18 cellular contexts compared by ENCODE assay signal in the genomic region with DNA sequence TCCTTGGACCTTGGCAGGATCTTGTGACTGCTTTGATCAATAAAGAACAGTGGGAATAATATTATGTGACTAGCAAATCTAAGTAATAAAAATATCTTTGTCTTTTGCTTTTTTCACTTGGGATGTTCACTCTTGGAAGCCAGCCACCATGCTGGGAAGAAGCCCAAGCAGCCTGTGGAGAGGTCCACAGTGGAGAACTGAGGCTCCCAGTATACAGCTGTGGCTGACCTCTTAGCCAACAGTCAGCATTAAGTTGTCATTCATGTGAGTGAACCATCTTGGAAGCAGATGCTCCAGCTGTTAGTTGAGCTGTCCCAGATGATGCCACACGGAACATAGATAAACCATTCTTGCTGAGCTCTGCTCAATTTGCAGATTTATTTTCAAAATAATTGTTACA.
"Had no signal": no experiment of that assay in that cellular context is flagged by ENCODE, and none has a peak within 500 bp of the region (broad histone marks: within the 10 kb centered on the region; RNA-seq: fewer than 3 reads in every experiment).

No MANE protein-coding gene starts in this region.

- H3K9me3 ChIP-seq: thoracic aorta, upper lobe of left lung had no signal

- H3K36me3 ChIP-seq: thoracic aorta, upper lobe of left lung had no signal

- H3K4me1 ChIP-seq: upper lobe of left lung had no signal

- DNase-seq: activated CD4-positive, alpha-beta T cell treated with anti-CD3 and anti-CD28 coated beads, Interleukin-2, amount 10 ng/mL, durations not matched to agents 24 days and 14 days; activated CD8-positive, alpha-beta T cell treated with anti-CD3 and anti-CD28 coated beads for 36 hours; activated naive CD4-positive, alpha-beta T cell treated with Interleukin-2 at 50 U/mL for 16 hours; activated naive CD8-positive, alpha-beta T cell treated with anti-CD3 and anti-CD28 coated beads, Interleukin-2, amount 10 ng/mL, durations not matched to agents 7 days and 5 days; activated T-cell treated with anti-CD3 and anti-CD28 coated beads, Interleukin-2, amount 50 U/mL, for 1 hour; central memory CD4-positive, alpha-beta T cell; foreskin melanocyte; immature natural killer cell; midbrain; nephron progenitor cell; stimulated activated CD4-positive, alpha-beta T cell treated with anti-CD3 and anti-CD28 coated beads, Interleukin-4, amount 100 ng/mL, for 1 hour; upper lobe of left lung had no signal

- H3K27ac ChIP-seq: coronary artery, thoracic aorta, upper lobe of left lung had no signal

- ATAC-seq: activated CD8-positive, alpha-beta T cell treated with anti-CD3 and anti-CD28 coated beads for 36 hours; activated T-helper 17 cell treated with anti-CD3 and anti-CD28 coated beads, Interleukin-2, amount 50 U/mL, for 72 hours; stimulated activated effector memory CD8-positive, alpha-beta T cell treated with anti-CD3 and anti-CD28 coated beads, Interleukin-12 subunit alpha, Interleukin-12 subunit beta, amount 100 ng/mL, for 72 hours had no signal

- H3K27me3 ChIP-seq: upper lobe of left lung had no signal

- H3K4me3 ChIP-seq: coronary artery, lung, smooth muscle cell, thoracic aorta, upper lobe of left lung had no signal

- H3K4me2 ChIP-seq: smooth muscle cell had no signal
